ENCODE assay signal across 15 cellular contexts in the genomic region with DNA sequence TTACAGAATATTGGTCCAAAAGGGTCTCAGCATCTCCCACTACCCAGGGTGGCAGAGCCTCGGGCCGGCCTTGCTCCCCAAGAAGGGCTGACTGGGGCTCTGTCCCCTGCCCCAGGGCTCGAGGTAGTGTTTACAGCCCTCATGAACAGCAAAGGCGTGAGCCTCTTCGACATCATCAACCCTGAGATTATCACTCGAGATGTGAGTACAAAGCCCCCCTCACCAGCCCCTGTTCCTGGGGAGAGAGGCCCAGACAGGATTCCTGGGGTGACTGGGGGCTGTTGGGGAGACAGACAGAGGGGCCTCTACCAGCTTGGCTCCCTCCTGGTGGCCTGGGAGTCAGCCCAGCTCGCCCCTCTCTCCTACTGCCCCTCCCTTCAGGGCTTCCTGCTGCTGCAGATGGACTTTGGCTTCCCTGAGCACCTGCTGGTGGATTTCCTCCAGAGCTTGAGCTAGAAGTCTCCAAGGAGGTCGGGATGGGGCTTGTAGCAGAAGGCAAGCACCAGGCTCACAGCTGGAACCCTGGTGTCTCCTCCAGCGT. TPM values are rescaled to one million over a fixed set of nuclear protein-coding genes. Genes with fewer than 3 reads are reported as not detected.
DNase-seq lines count a peak whose midpoint lies in the region; ATAC-seq, FAIRE-seq and TF ChIP-seq lines count a peak whose summit lies in the region.
"Had no signal": no experiment of that assay in that cellular context is flagged by ENCODE, and none has a peak within 500 bp of the region (broad histone marks: within the 10 kb centered on the region; RNA-seq: fewer than 3 reads in every experiment).

No MANE protein-coding gene starts in this region.

- no peak overlapping the region for H2BK12ac ChIP-seq in neuronal stem cell (ENCODE audit: low read length)

- intact Hi-C loops in GM12878 (cut with micrococcal nuclease; ENCODE audit: unreplicated experiment) = no loop called here

- peak overlapping the region; percentile 14; the same call in 1 of the 2 replicates for H3K4me2 ChIP-seq in GM12878 (ENCODE audit: control insufficient read depth, insufficient read depth)
- no peak overlapping the region for H3K4me2 ChIP-seq in neuronal stem cell (ENCODE audit: insufficient read depth, low read length, poor library complexity, severe bottlenecking)

- 72% methylated on average over 9 of the region's 9 CpGs for WGBS in GM12878 (ENCODE audit: insufficient coverage, insufficient replicate concordance, low lambda C conversion rate, missing lambda C conversion rate)
- no CpG with 5 or more reads among the region's 9 CpGs for WGBS in neuronal stem cell (ENCODE audit: extremely low coverage in 2 of 2, insufficient read length in 2 of 2, insufficient replicate concordance in 1 of 2), 2 donors

- H3K27me3 ChIP-seq in GM12878 (replicated peaks in 1 of 2; ENCODE audit: control insufficient read depth in 2 of 2, insufficient read depth in 2 of 2, low read length in 1 of 2) (no peaks in the 10 kb centered on the region), neuronal stem cell (ENCODE audit: control insufficient read depth in 3 of 3, insufficient read depth in 3 of 3, low read depth in 1 of 3, low read length in 3 of 3) (peaks cover 0 to 65% (median 4%) of the 10 kb centered on the region in 3 experiments)

- H3K23ac ChIP-seq in neuronal stem cell (ENCODE audit: low read depth, low read length, poor library complexity) = no peak overlapping the region

- no peak overlapping the region for H2BK5ac ChIP-seq in neuronal stem cell (ENCODE audit: low read length)

- no TSS peak for BruUV-seq in GM12878 (replicated peaks; lab: Mats Ljungman, UMichigan)

- H4K91ac ChIP-seq in neuronal stem cell (ENCODE audit: low read depth, low read length, poor library complexity) = no peak overlapping the region

- no peak for TF ChIP-seq EP300 in GM12878 (IDR thresholded peaks at IDR 0.05; ENCODE audit: borderline replicate concordance in 1 of 2, control insufficient read depth in 1 of 2, low read depth in 2 of 2, low read length in 2 of 2)

- DNase-seq in COLO668 (lab: John Stamatoyannopoulos, UW; ENCODE audit: unreplicated experiment) (peak; percentile 45), HT-29 (ENCODE audit: low spot score) (peak; percentile 66), GM12878 (ENCODE audit: low read depth, low spot score) (no peak), neuronal stem cell (ENCODE audit: low spot score) (no peak), GM12891 (ENCODE audit: insufficient read length, low spot score) (no peak)
- DNase-seq: naive B cell; NCI-H187 treated with DMSO at 0.1 percent for 48 hours; NCI-H82; retina; SHP77; stimulated activated CD4-positive, alpha-beta T cell treated with anti-CD3 and anti-CD28 coated beads, Interleukin-4, amount 100 ng/mL, for 1 hour had no signal

- TF ChIP-seq RAD21 in GM12878 (IDR thresholded peaks at IDR 0.05; ENCODE audit: insufficient read depth, low read depth, low read length) = no peak

- no peaks in the 10 kb centered on the region for H3K36me3 ChIP-seq in GM12878 (ENCODE audit: control insufficient read depth in 2 of 2, insufficient read depth in 2 of 2, low read length in 1 of 2)
- H3K36me3 ChIP-seq in neuronal stem cell (replicated peaks in 1 of 2; ENCODE audit: control insufficient read depth in 2 of 2, insufficient read depth in 2 of 2, low read length in 2 of 2) = no peaks in the 10 kb centered on the region

- H4K8ac ChIP-seq in neuronal stem cell (ENCODE audit: low read depth, low read length) = no peak overlapping the region

- SMC1A ChIA-PET in GM12878 (lab: Charles Lee; ENCODE audit: uncharacterized antibody, unreplicated experiment) = interaction anchor here (1.0 to 31.6 kb wide), 6 partner anchors 10 to 62 kb away, joined by 3 to 604 read pairs (median 86); a partner anchor contains a TSS

- H3K79me2 ChIP-seq in GM12878 (ENCODE audit: control insufficient read depth, insufficient read depth, low read length) = peaks cover 15% of the 10 kb centered on the region

- ATAC-seq in GM12878 (no peak), GM18868 (IDR thresholded peaks at IDR 0.05; ENCODE audit: unreplicated experiment) (no peak), GM19324 (IDR thresholded peaks at IDR 0.05; ENCODE audit: low FRiP score, unreplicated experiment) (no peak)

- no peak overlapping the region for H2AK5ac ChIP-seq in neuronal stem cell (ENCODE audit: low read depth, low read length)

- TF ChIP-seq POLR2A in GM12878 (IDR thresholded peaks at IDR 0.05; ENCODE audit: low read depth, low read length) (no peak), GM12891 (IDR thresholded peaks at IDR 0.05; ENCODE audit: low read depth, low read length) (no peak)

- POLR2A ChIA-PET in GM12878 (lab: Charles Lee) = interaction anchor here (0.5 to 15.9 kb wide), 15 partner anchors 12 to 184 kb away, joined by 3 to 343 read pairs (median 5); a partner anchor contains a TSS

- no peak overlapping the region for H3K4ac ChIP-seq in neuronal stem cell (ENCODE audit: low read length)

- peak overlapping the region; percentile 16 for H2BK15ac ChIP-seq in neuronal stem cell (ENCODE audit: low read length)

- no peak overlapping the region for H3K18ac ChIP-seq in neuronal stem cell (ENCODE audit: low read length)

- H2AFZ ChIP-seq in GM12878 (ENCODE audit: control insufficient read depth, low read depth, low read length) (no peak overlapping the region), neuronal stem cell (ENCODE audit: low read length) (no peak overlapping the region)

- in situ Hi-C loops in GM12878 (cut with MboI) = no loop called here

- H3K27ac ChIP-seq in GM12878 (ENCODE audit: control insufficient read depth, insufficient read depth) (peak overlapping the region; percentile 6; the same call in 1 of the 2 replicates), neuronal stem cell (replicated peaks; ENCODE audit: low read length) (no peak overlapping the region)

- H3K4me1 ChIP-seq in GM12878 (ENCODE audit: control insufficient read depth, insufficient read depth, low read length) (peaks cover 51% of the 10 kb centered on the region), neuronal stem cell (ENCODE audit: control insufficient read depth in 2 of 2, insufficient read depth in 1 of 2, low read depth in 1 of 2, low read length in 2 of 2) (peaks cover 6 to 7% of the 10 kb centered on the region in 2 donors)

- H2BK120ac ChIP-seq in neuronal stem cell (ENCODE audit: low read depth, low read length) = no peak overlapping the region

- no peak for TF ChIP-seq CTCF in GM12878 (IDR thresholded peaks at IDR 0.05 in 2 of 3, conservative IDR thresholded peaks at IDR 0.05 in 1 of 3; ENCODE audit: control insufficient read depth in 2 of 3, extremely low read depth in 1 of 3, insufficient read depth in 1 of 3, low read depth in 3 of 3, low read length in 3 of 3)

- 0 out of 2 replicates have a peak overlapping the region, but pooled peaks have one; percentile 7 for H3K9ac ChIP-seq in GM12878 (ENCODE audit: control insufficient read depth, insufficient read depth, low read length)
- no peak overlapping the region for H3K9ac ChIP-seq in neuronal stem cell (ENCODE audit: low read depth, low read length, poor library complexity)

- RAD21 ChIA-PET in GM12878 (lab: Charles Lee; ENCODE audit: unreplicated experiment) = interaction anchor here (1.3 to 22.4 kb wide), 7 partner anchors 15 to 62 kb away, joined by 3 to 473 read pairs (median 22); a partner anchor contains a TSS

- no peak overlapping the region for H3K4me3 ChIP-seq in GM12878
- no peak overlapping the region for H3K4me3 ChIP-seq in neuronal stem cell (ENCODE audit: low read length in 2 of 2)

- no peaks in the 10 kb centered on the region for H3K9me3 ChIP-seq in GM12878 (replicated peaks; ENCODE audit: control insufficient read depth, insufficient read depth, low read length)
- H3K9me3 ChIP-seq in neuronal stem cell (replicated peaks in 1 of 2; ENCODE audit: control insufficient read depth in 2 of 2, insufficient read depth in 1 of 2, low read depth in 1 of 2, low read length in 2 of 2) = no peaks in the 10 kb centered on the region

- FAIRE-seq in GM12878 (lab: Jason Lieb, UNC) (no peak), GM12891 (lab: Jason Lieb, UNC) (no peak)
- FAIRE-seq: urothelium cell line had no signal

- no peaks in the 10 kb centered on the region for H3K79me1 ChIP-seq in neuronal stem cell (ENCODE audit: low read depth, low read length)

- H4K20me1 ChIP-seq in GM12878 (ENCODE audit: control insufficient read depth, insufficient read depth) = no peaks in the 10 kb centered on the region

- CTCF ChIA-PET in GM12878 (lab: Yijun Ruan, JAX) = interaction anchor here (0.9 to 19.4 kb wide), 11 partner anchors 8 to 114 kb away, joined by 3 to 420 read pairs (median 6); a partner anchor contains a TSS

- H3K14ac ChIP-seq in neuronal stem cell (ENCODE audit: low read length) = no peak overlapping the region

RNA-seq across cellular contexts. Expression of a gene that starts 6.1 kb away (rescaled TPM):
- 4.2 and 8.2 TPM in 2 replicates for total RNA-seq in HT-29 (2014; rRNA removed; shearing (Covaris generic))
- total RNA-seq in GM12878 (2013; cell fraction: nucleolus; rRNA removed) = 626 and 671 TPM in 2 replicates
- total RNA-seq in GM12878 (2014; rRNA removed) (60.3 and 65.3 TPM in 2 replicates), GM12878 (2014; rRNA removed; fragmentation: Illumina TruSeq; extraction: Trizol) (49.2 and 54.3 TPM in 2 replicates), GM12878 (2021) (86.2 and 105 TPM in 2 replicates)
- 26.2 TPM for polyA plus RNA-seq in GM12878 (2011; ENCODE audit: low read depth)
- polyA plus RNA-seq in GM12878 (2011; rRNA removed) (62.1 and 88.8 TPM in 2 replicates), GM12878 (2014; fragmentation: Illumina TruSeq; extraction: Trizol) (51.5 and 73.0 TPM in 2 replicates), GM12878 (2014; fragmentation: Nextera tagmentation; extraction: Ambion mirVana) (10 to 100 TPM; 13.1 to 14.2 TPM), GM12878 (2014; rRNA removed) (83.8 and 84.2 TPM in 2 replicates), GM12878 (2016; fragmentation: Nextera tagmentation; extraction: Ambion mirVana) (10 to 100 TPM; 43.7 to 49.1 TPM)
- polyA plus RNA-seq in GM12878 (2011; cell fraction: cytosol; rRNA removed) = 73.8 and 102 TPM in 2 replicates
- 528 TPM in 2 replicates for polyA plus RNA-seq in GM12878 (2011; cell fraction: nucleus; rRNA removed)
- 39.6 and 49.1 TPM in 2 replicates for polyA plus RNA-seq in GM12878 (2012)
- polyA minus RNA-seq in GM12878 (2011; rRNA and poly(A)+ RNA removed) = 197 and 272 TPM in 2 replicates
- polyA minus RNA-seq in GM12878 (2011; cell fraction: cytosol; rRNA and poly(A)+ RNA removed) = 42.9 and 54.2 TPM in 2 replicates
- polyA minus RNA-seq in GM12878 (2011; cell fraction: nucleus; rRNA and poly(A)+ RNA removed) = 281 and 428 TPM in 2 replicates
- polyA plus RNA-seq in neuronal stem cell (2013, experiment 1 of 2) = 0.06 TPM
- polyA plus RNA-seq in neuronal stem cell (2013, experiment 2 of 2) = 0.39 TPM
- polyA plus RNA-seq in GM12891 (2012; ENCODE audit: low read depth, missing spikeins) = 44.7 TPM

RNA-seq across cellular contexts. Expression of a gene that starts 21.5 kb away (rescaled TPM):
- not detected in 2 replicates for total RNA-seq in HT-29 (2014; rRNA removed; shearing (Covaris generic))
- 2.0 and 2.9 TPM in 2 replicates for total RNA-seq in GM12878 (2013; cell fraction: nucleolus; rRNA removed)
- total RNA-seq in GM12878 (2014; rRNA removed) (1.9 and 2.3 TPM in 2 replicates), GM12878 (2014; rRNA removed; fragmentation: Illumina TruSeq; extraction: Trizol) (1.2 and 1.3 TPM in 2 replicates), GM12878 (2021) (0.77 and 1.4 TPM in 2 replicates)
- 0.92 TPM for polyA plus RNA-seq in GM12878 (2011; ENCODE audit: low read depth)
- polyA plus RNA-seq in GM12878 (2011; rRNA removed) (4.5 and 6.4 TPM in 2 replicates), GM12878 (2014; fragmentation: Illumina TruSeq; extraction: Trizol) (0.90 and 1.2 TPM in 2 replicates), GM12878 (2014; fragmentation: Nextera tagmentation; extraction: Ambion mirVana) (1 to 10 TPM; 2.4 to 2.9 TPM), GM12878 (2014; rRNA removed) (1.4 and 1.5 TPM in 2 replicates), GM12878 (2016; fragmentation: Nextera tagmentation; extraction: Ambion mirVana) (1 to 10 TPM; 2.3 to 2.9 TPM)
- polyA plus RNA-seq in GM12878 (2011; cell fraction: cytosol; rRNA removed) = 4.8 and 5.3 TPM in 2 replicates
- 2.6 and 3.7 TPM in 2 replicates for polyA plus RNA-seq in GM12878 (2011; cell fraction: nucleus; rRNA removed)
- polyA plus RNA-seq in GM12878 (2012) = 1.2 and 2.1 TPM in 2 replicates
- 3.1 and 3.4 TPM in 2 replicates for polyA minus RNA-seq in GM12878 (2011; rRNA and poly(A)+ RNA removed)
- polyA minus RNA-seq in GM12878 (2011; cell fraction: cytosol; rRNA and poly(A)+ RNA removed) = 0.94 and 1.3 TPM in 2 replicates
- polyA minus RNA-seq in GM12878 (2011; cell fraction: nucleus; rRNA and poly(A)+ RNA removed) = 0.85 and 0.96 TPM in 2 replicates
- not detected for polyA plus RNA-seq in neuronal stem cell (2013, experiment 1 of 2)
- not detected for polyA plus RNA-seq in neuronal stem cell (2013, experiment 2 of 2)
- polyA plus RNA-seq in GM12891 (2012; ENCODE audit: low read depth, missing spikeins) = 7.3 TPM
- total RNA-seq: epithelial cell of proximal tubule had no signal

RNA-seq across cellular contexts. Expression of a gene that starts 51.3 kb away (rescaled TPM):
- 45.1 and 46.1 TPM in 2 replicates for total RNA-seq in HT-29 (2014; rRNA removed; shearing (Covaris generic))
- total RNA-seq in GM12878 (2013; cell fraction: nucleolus; rRNA removed) = 346 and 347 TPM in 2 replicates
- total RNA-seq in GM12878 (2014; rRNA removed) = 69.9 and 80.4 TPM in 2 replicates
- total RNA-seq in GM12878 (2014; rRNA removed; fragmentation: Illumina TruSeq; extraction: Trizol) = 102 and 107 TPM in 2 replicates
- 129 and 143 TPM in 2 replicates for total RNA-seq in GM12878 (2021)
- 132 TPM for polyA plus RNA-seq in GM12878 (2011; ENCODE audit: low read depth)
- polyA plus RNA-seq in GM12878 (2011; rRNA removed) = 119 and 178 TPM in 2 replicates
- 111 and 123 TPM in 2 replicates for polyA plus RNA-seq in GM12878 (2011; cell fraction: cytosol; rRNA removed)
- polyA plus RNA-seq in GM12878 (2011; cell fraction: nucleus; rRNA removed) = 83.2 and 124 TPM in 2 replicates
- 141 and 168 TPM in 2 replicates for polyA plus RNA-seq in GM12878 (2012)
- 138 and 149 TPM in 2 replicates for polyA plus RNA-seq in GM12878 (2014; fragmentation: Illumina TruSeq; extraction: Trizol)
- 10 to 100 TPM; 32.6 to 68.1 TPM for polyA plus RNA-seq in GM12878 (2014; fragmentation: Nextera tagmentation; extraction: Ambion mirVana)
- polyA plus RNA-seq in GM12878 (2014; rRNA removed) = 99.0 and 129 TPM in 2 replicates
- 100 to 1,000 TPM; 204 to 212 TPM for polyA plus RNA-seq in GM12878 (2016; fragmentation: Nextera tagmentation; extraction: Ambion mirVana)
- polyA minus RNA-seq in GM12878 (2011; rRNA and poly(A)+ RNA removed) = 110 and 134 TPM in 2 replicates
- 46.4 and 58.4 TPM in 2 replicates for polyA minus RNA-seq in GM12878 (2011; cell fraction: cytosol; rRNA and poly(A)+ RNA removed)
- 93.1 and 103 TPM in 2 replicates for polyA minus RNA-seq in GM12878 (2011; cell fraction: nucleus; rRNA and poly(A)+ RNA removed)
- 11.7 TPM for polyA plus RNA-seq in neuronal stem cell (2013, experiment 1 of 2)
- polyA plus RNA-seq in neuronal stem cell (2013, experiment 2 of 2) = 12.1 TPM
- polyA plus RNA-seq in GM12891 (2012; ENCODE audit: low read depth, missing spikeins) = 92.3 TPM

Comparison
In these comparisons a context has a peak if more than half of its experiments do, and no peak if none do; other contexts are left out.
1. DNase-seq: peak in COLO668 (single experiment) and HT-29 (single experiment); none in GM12878 (single experiment), neuronal stem cell (single experiment) and GM12891 (single experiment).